2 cellular contexts compared by ENCODE assay signal in the genomic region with DNA sequence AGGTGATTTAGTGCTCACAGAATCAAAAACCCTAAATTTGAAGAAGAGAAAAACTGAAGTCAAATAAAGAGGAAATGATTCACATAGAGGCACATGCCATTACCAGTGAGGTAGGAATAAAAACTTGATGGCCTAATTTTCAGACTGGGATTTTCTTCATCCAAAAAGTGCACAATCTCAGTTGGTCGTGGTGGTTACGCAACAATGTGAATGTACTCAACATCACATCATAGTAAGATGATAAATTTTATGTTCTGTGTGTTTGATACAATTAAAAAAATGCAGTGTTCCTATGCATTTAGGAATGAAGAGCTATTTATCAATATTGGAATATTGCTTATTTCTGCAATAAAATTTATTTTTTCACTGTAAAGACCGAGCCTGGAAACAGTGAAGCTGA.
TF ChIP-seq lines count a peak whose summit lies in the region.

No MANE protein-coding gene starts in this region.

TF ChIP-seq in IMR-90, 13 proteins besides CTCF, POLR2A, EP300 and RAD21:
- TF ChIP-seq CEBPB (IDR thresholded peaks at IDR 0.05; ENCODE audit: low read depth, low read length) (peak; percentile 84), BHLHE40 (IDR thresholded peaks at IDR 0.05; ENCODE audit: low read depth, low read length) (no peak)
- TF ChIP-seq, protein P1, sequence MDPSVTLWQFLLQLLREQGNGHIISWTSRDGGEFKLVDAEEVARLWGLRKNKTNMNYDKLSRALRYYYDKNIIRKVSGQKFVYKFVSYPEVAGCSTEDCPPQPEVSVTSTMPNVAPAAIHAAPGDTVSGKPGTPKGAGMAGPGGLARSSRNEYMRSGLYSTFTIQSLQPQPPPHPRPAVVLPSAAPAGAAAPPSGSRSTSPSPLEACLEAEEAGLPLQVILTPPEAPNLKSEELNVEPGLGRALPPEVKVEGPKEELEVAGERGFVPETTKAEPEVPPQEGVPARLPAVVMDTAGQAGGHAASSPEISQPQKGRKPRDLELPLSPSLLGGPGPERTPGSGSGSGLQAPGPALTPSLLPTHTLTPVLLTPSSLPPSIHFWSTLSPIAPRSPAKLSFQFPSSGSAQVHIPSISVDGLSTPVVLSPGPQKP (IDR thresholded peaks at IDR 0.05; ENCODE audit: borderline replicate concordance, low read depth, low read length), result no peak

TF ChIP-seq in K562, 482 proteins besides CTCF, POLR2A, EP300 and RAD21:
- TF ChIP-seq TEAD1 (CRISPR knock-in tag; IDR thresholded peaks at IDR 0.05) (no peak), CEBPB (tag; IDR thresholded peaks at IDR 0.05) (peak; percentile 67), CEBPG (CRISPR knock-in tag; IDR thresholded peaks at IDR 0.05) (no peak), CEBPG (tag; conservative IDR thresholded peaks at IDR 0.05 in 1 of 2, IDR thresholded peaks at IDR 0.05 in 1 of 2) (peak; percentile 57 to 86), BRF1 (IDR thresholded peaks at IDR 0.05; ENCODE audit: borderline replicate concordance, extremely low read depth, insufficient read length) (no peak), CAMTA2 (CRISPR knock-in tag; conservative IDR thresholded peaks at IDR 0.05) (no peak), PHF8 (IDR thresholded peaks at IDR 0.05; ENCODE audit: borderline replicate concordance, low read length) (no peak), SMARCC2 (IDR thresholded peaks at IDR 0.05; ENCODE audit: low read depth) (no peak), ZNF778 (CRISPR knock-in tag; IDR thresholded peaks at IDR 0.05) (no peak), ZC3H4 (CRISPR knock-in tag; IDR thresholded peaks at IDR 0.05; ENCODE audit: borderline replicate concordance) (no peak), SUPT5H (IDR thresholded peaks at IDR 0.05) (no peak), FOXK1 (CRISPR knock-in tag; IDR thresholded peaks at IDR 0.05; ENCODE audit: borderline replicate concordance) (no peak), NBN (IDR thresholded peaks at IDR 0.05; ENCODE audit: low read depth) (no peak), NFE2L1 (tag; IDR thresholded peaks at IDR 0.05; ENCODE audit: borderline replicate concordance, low read depth) (no peak)
